In the genomic region with DNA sequence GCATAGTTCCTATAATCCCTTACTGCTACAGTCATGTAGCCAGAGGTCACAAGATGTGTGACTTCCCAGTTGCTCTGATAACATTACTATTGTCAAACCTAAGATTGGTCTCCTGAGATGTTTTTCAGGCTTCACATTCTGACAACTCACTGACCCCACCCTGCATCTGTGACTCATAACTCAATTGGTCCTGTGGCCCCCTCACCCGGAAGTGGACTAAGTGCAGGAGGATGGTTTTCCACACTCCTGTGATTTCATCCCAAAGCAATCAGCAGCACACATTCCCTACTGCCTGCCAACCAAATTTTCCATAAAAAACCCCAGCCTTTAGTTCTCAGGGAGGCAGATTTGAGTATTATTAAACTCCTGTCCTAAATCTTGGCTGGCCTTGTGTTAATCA, we compare ENCODE assay signal across 19 cellular contexts.
A peak's percentile ranks its signal among the peaks of the same experiment; 100 is the strongest.
DNase-seq lines count a peak whose midpoint lies in the region; ATAC-seq and TF ChIP-seq lines count a peak whose summit lies in the region.
"Had no signal": no experiment of that assay in that cellular context is flagged by ENCODE, and none has a peak within 500 bp of the region (broad histone marks: within the 10 kb centered on the region; RNA-seq: fewer than 3 reads in every experiment).

No MANE protein-coding gene starts in this region.

- H3K4me3 ChIP-seq in GM23338, result no peak overlapping the region
- no peak overlapping the region for H3K4me3 ChIP-seq in fibroblast of mammary gland (ENCODE audit: control insufficient read depth, low read depth, low read length)
- H3K4me3 ChIP-seq: A549 had no signal

- no peaks in the 10 kb centered on the region for H3K4me1 ChIP-seq in GM23338 (ENCODE audit: insufficient read depth)
- H3K4me1 ChIP-seq: A549, BE2C had no signal

- H3K9me3 Mint-ChIP-seq in GM23338, result no peaks in the 10 kb centered on the region; the same call in 2 of the 3 replicates

- H4K20me1 ChIP-seq in GM23338 (replicated peaks; ENCODE audit: insufficient read depth), result no peaks in the 10 kb centered on the region

- no peak overlapping the region for H3K27ac Mint-ChIP-seq in GM23338

- H2AFZ ChIP-seq in GM23338, result peak overlapping the region; percentile 38; the same call in 1 of the 2 replicates

- no peak overlapping the region for H3K27ac ChIP-seq in GM23338 (ENCODE audit: low read depth)
- H3K27ac ChIP-seq: A549, HL-60, KMS-11 had no signal

- no peak overlapping the region for H3K4me3 Mint-ChIP-seq in GM23338

- no peaks in the 10 kb centered on the region for H3K79me2 ChIP-seq in GM23338 (replicated peaks; ENCODE audit: insufficient read depth)

- H3K9me2 ChIP-seq in GM23338 (ENCODE audit: insufficient read depth), result no peaks in the 10 kb centered on the region
- H3K9me2 ChIP-seq: SK-N-SH had no signal

- no peak overlapping the region for H3K4me2 ChIP-seq in GM23338
- H3K4me2 ChIP-seq: A549, KMS-11, SK-N-SH had no signal

- DNase-seq in GM23338 (ENCODE audit: low spot score) (no peak), NCI-H226 (peak; percentile 18), fibroblast of mammary gland (ENCODE audit: low read depth) (peak; percentile 40), sciatic nerve (ENCODE audit: low spot score) (no peak), NCI-H1694 treated with DMSO at 0.1 percent for 48 hours (lab: John Stamatoyannopoulos, UW) (no peak), retina (no peak), NCI-H2196 treated with DMSO at 0.1 percent for 48 hours (lab: John Stamatoyannopoulos, UW; ENCODE audit: unreplicated experiment) (no peak)
- DNase-seq: BE2C; EL; IMR-90; NCI-H1105; NCI-H2081; NCI-H2171 treated with DMSO at 0.1 percent for 48 hours; NK-92 treated with Interleukin-12 subunit alpha and Interleukin-12 subunit beta, amount 100 ng/mL, for 24 hours; SIG-M5; SK-N-SH had no signal

- intact Hi-C loops in sciatic nerve (cut with DNase I), result no loop called here

- no peak for TF ChIP-seq CTCF in GM23338 (conservative IDR thresholded peaks at IDR 0.05; ENCODE audit: low read depth in 2 of 2)
- TF ChIP-seq CTCF in fibroblast of mammary gland (conservative IDR thresholded peaks at IDR 0.05; ENCODE audit: control insufficient read depth, insufficient read depth, low read depth, low read length), result no peak

- no peaks in the 10 kb centered on the region for H3K36me3 ChIP-seq in GM23338 (ENCODE audit: insufficient read depth)
- H3K36me3 ChIP-seq: BE2C had no signal

- H3K27me3 ChIP-seq in GM23338 (ENCODE audit: insufficient read depth), result no peaks in the 10 kb centered on the region
- H3K27me3 ChIP-seq: BE2C had no signal

- H3K4me1 Mint-ChIP-seq in GM23338, result no peaks in the 10 kb centered on the region

- H3K36me3 Mint-ChIP-seq in GM23338 (ENCODE audit: low read depth), result no peaks in the 10 kb centered on the region

- ATAC-seq in GM23338 (no peak), sciatic nerve (peak; percentile 63)
- ATAC-seq: A549 had no signal

- no peaks in the 10 kb centered on the region for H3F3A ChIP-seq in GM23338 (replicated peaks; ENCODE audit: low read depth)

- peaks cover 2% of the 10 kb centered on the region for H3K27me3 Mint-ChIP-seq in GM23338 (ENCODE audit: insufficient read depth, low read depth, poor library complexity)

TF ChIP-seq in GM23338, 12 proteins besides CTCF, POLR2A, EP300 and RAD21 (continues in another document):
- TF ChIP-seq, protein P1, sequence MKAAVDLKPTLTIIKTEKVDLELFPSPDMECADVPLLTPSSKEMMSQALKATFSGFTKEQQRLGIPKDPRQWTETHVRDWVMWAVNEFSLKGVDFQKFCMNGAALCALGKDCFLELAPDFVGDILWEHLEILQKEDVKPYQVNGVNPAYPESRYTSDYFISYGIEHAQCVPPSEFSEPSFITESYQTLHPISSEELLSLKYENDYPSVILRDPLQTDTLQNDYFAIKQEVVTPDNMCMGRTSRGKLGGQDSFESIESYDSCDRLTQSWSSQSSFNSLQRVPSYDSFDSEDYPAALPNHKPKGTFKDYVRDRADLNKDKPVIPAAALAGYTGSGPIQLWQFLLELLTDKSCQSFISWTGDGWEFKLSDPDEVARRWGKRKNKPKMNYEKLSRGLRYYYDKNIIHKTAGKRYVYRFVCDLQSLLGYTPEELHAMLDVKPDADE (IDR thresholded peaks at IDR 0.05), result no peak
- TF ChIP-seq EZH2phosphoT487 (IDR thresholded peaks at IDR 0.05; ENCODE audit: unreplicated experiment) (no peak), STAT1 (IDR thresholded peaks at IDR 0.05; ENCODE audit: unreplicated experiment) (no peak), NANOG (IDR thresholded peaks at IDR 0.05; ENCODE audit: borderline replicate concordance) (no peak), POLR2AphosphoS5 (IDR thresholded peaks at IDR 0.05; ENCODE audit: low read depth) (no peak), ZNF114 (CRISPR knock-in tag; IDR thresholded peaks at IDR 0.05) (no peak), JUNB (IDR thresholded peaks at IDR 0.05; ENCODE audit: unreplicated experiment) (no peak), EZH2 (IDR thresholded peaks at IDR 0.05; ENCODE audit: low read depth, unreplicated experiment) (no peak), CREB1 (CRISPR knock-in tag; IDR thresholded peaks at IDR 0.05; ENCODE audit: low read depth) (no peak)
- TF ChIP-seq, protein P2, sequence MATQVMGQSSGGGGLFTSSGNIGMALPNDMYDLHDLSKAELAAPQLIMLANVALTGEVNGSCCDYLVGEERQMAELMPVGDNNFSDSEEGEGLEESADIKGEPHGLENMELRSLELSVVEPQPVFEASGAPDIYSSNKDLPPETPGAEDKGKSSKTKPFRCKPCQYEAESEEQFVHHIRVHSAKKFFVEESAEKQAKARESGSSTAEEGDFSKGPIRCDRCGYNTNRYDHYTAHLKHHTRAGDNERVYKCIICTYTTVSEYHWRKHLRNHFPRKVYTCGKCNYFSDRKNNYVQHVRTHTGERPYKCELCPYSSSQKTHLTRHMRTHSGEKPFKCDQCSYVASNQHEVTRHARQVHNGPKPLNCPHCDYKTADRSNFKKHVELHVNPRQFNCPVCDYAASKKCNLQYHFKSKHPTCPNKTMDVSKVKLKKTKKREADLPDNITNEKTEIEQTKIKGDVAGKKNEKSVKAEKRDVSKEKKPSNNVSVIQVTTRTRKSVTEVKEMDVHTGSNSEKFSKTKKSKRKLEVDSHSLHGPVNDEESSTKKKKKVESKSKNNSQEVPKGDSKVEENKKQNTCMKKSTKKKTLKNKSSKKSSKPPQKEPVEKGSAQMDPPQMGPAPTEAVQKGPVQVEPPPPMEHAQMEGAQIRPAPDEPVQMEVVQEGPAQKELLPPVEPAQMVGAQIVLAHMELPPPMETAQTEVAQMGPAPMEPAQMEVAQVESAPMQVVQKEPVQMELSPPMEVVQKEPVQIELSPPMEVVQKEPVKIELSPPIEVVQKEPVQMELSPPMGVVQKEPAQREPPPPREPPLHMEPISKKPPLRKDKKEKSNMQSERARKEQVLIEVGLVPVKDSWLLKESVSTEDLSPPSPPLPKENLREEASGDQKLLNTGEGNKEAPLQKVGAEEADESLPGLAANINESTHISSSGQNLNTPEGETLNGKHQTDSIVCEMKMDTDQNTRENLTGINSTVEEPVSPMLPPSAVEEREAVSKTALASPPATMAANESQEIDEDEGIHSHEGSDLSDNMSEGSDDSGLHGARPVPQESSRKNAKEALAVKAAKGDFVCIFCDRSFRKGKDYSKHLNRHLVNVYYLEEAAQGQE (IDR thresholded peaks at IDR 0.05; ENCODE audit: unreplicated experiment), result no peak

Comparison
In these comparisons a context has a peak if more than half of its experiments do, and no peak if none do; other contexts are left out.
1. DNase-seq: peak in NCI-H226 (single experiment) and fibroblast of mammary gland (single experiment); none in GM23338 (single experiment), sciatic nerve (single experiment), NCI-H1694 treated with DMSO at 0.1 percent for 48 hours (single experiment), retina (single experiment) and NCI-H2196 treated with DMSO at 0.1 percent for 48 hours (single experiment).